1 cellular context compared by ENCODE assay signal in the genomic region with DNA sequence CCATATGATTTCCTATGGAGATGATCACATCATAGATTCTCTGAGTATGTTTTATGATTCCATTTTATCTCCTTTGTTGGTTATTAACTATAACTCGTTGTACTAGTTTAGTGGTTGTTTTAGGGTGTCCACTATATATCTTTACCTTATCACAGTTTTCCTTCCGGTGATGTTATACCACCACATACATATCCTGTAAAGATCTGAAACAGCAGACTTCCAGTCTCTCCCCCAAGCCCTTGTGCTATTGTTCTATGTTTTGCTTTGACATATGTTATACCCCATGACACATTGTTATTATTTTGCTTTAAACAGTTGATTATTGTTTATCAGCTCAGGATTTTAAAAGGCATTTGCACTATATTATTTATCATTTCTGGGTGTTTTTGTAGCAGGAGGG.
TF ChIP-seq lines count a peak whose summit lies in the region.

No MANE protein-coding gene starts in this region.

TF ChIP-seq in HepG2, 621 proteins besides CTCF, POLR2A, EP300 and RAD21:
- TF ChIP-seq ZNF160 (CRISPR knock-in tag; IDR thresholded peaks at IDR 0.05) (no peak), SP4 (CRISPR knock-in tag; IDR thresholded peaks at IDR 0.05) (no peak), ZBTB1 (CRISPR knock-in tag; IDR thresholded peaks at IDR 0.05; ENCODE audit: borderline replicate concordance) (no peak), ZNF383 (CRISPR knock-in tag; IDR thresholded peaks at IDR 0.05; ENCODE audit: borderline replicate concordance) (no peak), SP2 (CRISPR knock-in tag; IDR thresholded peaks at IDR 0.05) (no peak), FOXM1 (CRISPR knock-in tag; IDR thresholded peaks at IDR 0.05) (no peak), HES4 (CRISPR knock-in tag; IDR thresholded peaks at IDR 0.05; ENCODE audit: borderline replicate concordance) (no peak), HDAC6 (IDR thresholded peaks at IDR 0.05; ENCODE audit: low read depth, low read length) (no peak), SIX1 (CRISPR knock-in tag; IDR thresholded peaks at IDR 0.05; ENCODE audit: borderline replicate concordance) (no peak), ZNF773 (CRISPR knock-in tag; IDR thresholded peaks at IDR 0.05; ENCODE audit: borderline replicate concordance) (no peak), WIZ (CRISPR knock-in tag; IDR thresholded peaks at IDR 0.05) (no peak)
- TF ChIP-seq, protein P1, sequence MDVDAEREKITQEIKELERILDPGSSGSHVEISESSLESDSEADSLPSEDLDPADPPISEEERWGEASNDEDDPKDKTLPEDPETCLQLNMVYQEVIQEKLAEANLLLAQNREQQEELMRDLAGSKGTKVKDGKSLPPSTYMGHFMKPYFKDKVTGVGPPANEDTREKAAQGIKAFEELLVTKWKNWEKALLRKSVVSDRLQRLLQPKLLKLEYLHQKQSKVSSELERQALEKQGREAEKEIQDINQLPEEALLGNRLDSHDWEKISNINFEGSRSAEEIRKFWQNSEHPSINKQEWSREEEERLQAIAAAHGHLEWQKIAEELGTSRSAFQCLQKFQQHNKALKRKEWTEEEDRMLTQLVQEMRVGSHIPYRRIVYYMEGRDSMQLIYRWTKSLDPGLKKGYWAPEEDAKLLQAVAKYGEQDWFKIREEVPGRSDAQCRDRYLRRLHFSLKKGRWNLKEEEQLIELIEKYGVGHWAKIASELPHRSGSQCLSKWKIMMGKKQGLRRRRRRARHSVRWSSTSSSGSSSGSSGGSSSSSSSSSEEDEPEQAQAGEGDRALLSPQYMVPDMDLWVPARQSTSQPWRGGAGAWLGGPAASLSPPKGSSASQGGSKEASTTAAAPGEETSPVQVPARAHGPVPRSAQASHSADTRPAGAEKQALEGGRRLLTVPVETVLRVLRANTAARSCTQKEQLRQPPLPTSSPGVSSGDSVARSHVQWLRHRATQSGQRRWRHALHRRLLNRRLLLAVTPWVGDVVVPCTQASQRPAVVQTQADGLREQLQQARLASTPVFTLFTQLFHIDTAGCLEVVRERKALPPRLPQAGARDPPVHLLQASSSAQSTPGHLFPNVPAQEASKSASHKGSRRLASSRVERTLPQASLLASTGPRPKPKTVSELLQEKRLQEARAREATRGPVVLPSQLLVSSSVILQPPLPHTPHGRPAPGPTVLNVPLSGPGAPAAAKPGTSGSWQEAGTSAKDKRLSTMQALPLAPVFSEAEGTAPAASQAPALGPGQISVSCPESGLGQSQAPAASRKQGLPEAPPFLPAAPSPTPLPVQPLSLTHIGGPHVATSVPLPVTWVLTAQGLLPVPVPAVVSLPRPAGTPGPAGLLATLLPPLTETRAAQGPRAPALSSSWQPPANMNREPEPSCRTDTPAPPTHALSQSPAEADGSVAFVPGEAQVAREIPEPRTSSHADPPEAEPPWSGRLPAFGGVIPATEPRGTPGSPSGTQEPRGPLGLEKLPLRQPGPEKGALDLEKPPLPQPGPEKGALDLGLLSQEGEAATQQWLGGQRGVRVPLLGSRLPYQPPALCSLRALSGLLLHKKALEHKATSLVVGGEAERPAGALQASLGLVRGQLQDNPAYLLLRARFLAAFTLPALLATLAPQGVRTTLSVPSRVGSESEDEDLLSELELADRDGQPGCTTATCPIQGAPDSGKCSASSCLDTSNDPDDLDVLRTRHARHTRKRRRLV (CRISPR knock-in tag; IDR thresholded peaks at IDR 0.05) = no peak
- TF ChIP-seq, protein P2, sequence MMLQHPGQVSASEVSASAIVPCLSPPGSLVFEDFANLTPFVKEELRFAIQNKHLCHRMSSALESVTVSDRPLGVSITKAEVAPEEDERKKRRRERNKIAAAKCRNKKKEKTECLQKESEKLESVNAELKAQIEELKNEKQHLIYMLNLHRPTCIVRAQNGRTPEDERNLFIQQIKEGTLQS (CRISPR knock-in tag; IDR thresholded peaks at IDR 0.05) = no peak
- TF ChIP-seq, protein P3, sequence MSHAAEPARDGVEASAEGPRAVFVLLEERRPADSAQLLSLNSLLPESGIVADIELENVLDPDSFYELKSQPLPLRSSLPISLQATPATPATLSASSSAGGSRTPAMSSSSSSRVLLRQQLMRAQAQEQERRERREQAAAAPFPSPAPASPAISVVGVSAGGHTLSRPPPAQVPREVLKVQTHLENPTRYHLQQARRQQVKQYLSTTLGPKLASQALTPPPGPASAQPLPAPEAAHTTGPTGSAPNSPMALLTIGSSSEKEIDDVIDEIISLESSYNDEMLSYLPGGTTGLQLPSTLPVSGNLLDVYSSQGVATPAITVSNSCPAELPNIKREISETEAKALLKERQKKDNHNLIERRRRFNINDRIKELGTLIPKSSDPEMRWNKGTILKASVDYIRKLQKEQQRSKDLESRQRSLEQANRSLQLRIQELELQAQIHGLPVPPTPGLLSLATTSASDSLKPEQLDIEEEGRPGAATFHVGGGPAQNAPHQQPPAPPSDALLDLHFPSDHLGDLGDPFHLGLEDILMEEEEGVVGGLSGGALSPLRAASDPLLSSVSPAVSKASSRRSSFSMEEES (CRISPR knock-in tag; IDR thresholded peaks at IDR 0.05) = no peak
TF ChIP-seq in HepG2: peak in this region for 0.
